In genomic region chr11:120514541-120515121, GRCh38 we compare ENCODE assay signal across 20 cellular contexts. TPM values are rescaled to one million over a fixed set of nuclear protein-coding genes. Genes with fewer than 3 reads are reported as not detected.
DNase-seq lines count a peak whose midpoint lies in the region; ATAC-seq and TF ChIP-seq lines count a peak whose summit lies in the region.
"Had no signal": no experiment of that assay in that cellular context is flagged by ENCODE, and none has a peak within 500 bp of the region (broad histone marks: within the 10 kb centered on the region; RNA-seq: fewer than 3 reads in every experiment).

No MANE protein-coding gene starts in this region.

- no peak overlapping the region for H3K4me2 ChIP-seq in neural progenitor cell

- H3K27me3 ChIP-seq in neural progenitor cell, result peaks cover 36% of the 10 kb centered on the region

- no peak for TF ChIP-seq CTCF in neural progenitor cell (IDR thresholded peaks at IDR 0.05)

- no peak for ATAC-seq in HG03565 (IDR thresholded peaks at IDR 0.05; ENCODE audit: unreplicated experiment)
- ATAC-seq in GM21786 (IDR thresholded peaks at IDR 0.05; ENCODE audit: unreplicated experiment), result no peak

- DNase-seq in activated effector memory CD4-positive, alpha-beta T cell treated with anti-CD3 and anti-CD28 coated beads, Interleukin-2, amount 50 U/mL, for 16 hours, result peak; percentile 47
- DNase-seq in activated effector memory CD4-positive, alpha-beta T cell treated with Interleukin-2 at 50 U/mL for 16 hours, result no peak
- DNase-seq in neural progenitor cell (ENCODE audit: low spot score), result no peak
- no peak for DNase-seq in substantia nigra (lab: John Stamatoyannopoulos, UW)
- DNase-seq in NCI-H1436 (lab: John Stamatoyannopoulos, UW), result no peak
- DNase-seq: AML-193, DMS79 treated with DMSO at 0.1 percent for 48 hours, H9, MM.1S, NCI-H1105, NCI-H1694, NCI-H2081 treated with DMSO at 0.1 percent for 48 hours, NCI-H446 treated with DMSO at 0.1 percent for 48 hours, NCI-H69 had no signal

- no peaks in the 10 kb centered on the region for H3F3A ChIP-seq in neural progenitor cell (ENCODE audit: low read depth)

- no peak overlapping the region for H3K4me3 Mint-ChIP-seq in neural progenitor cell

- H3K4me3 ChIP-seq in neural progenitor cell, result no peak overlapping the region
- H3K4me3 ChIP-seq: Peyer's patch had no signal

- no peaks in the 10 kb centered on the region for H3K36me3 Mint-ChIP-seq in neural progenitor cell

- peaks cover 26% of the 10 kb centered on the region for H3K4me1 Mint-ChIP-seq in neural progenitor cell

- no peaks in the 10 kb centered on the region for H4K20me1 ChIP-seq in neural progenitor cell (ENCODE audit: low read depth)

- H3K27me3 Mint-ChIP-seq in neural progenitor cell (ENCODE audit: insufficient read depth, low read depth), result peaks cover 34% of the 10 kb centered on the region

- peak overlapping the region; percentile 3 for H3K27ac ChIP-seq in cingulate gyrus (ENCODE audit: low read depth, low read length)
- no peak overlapping the region for H3K27ac ChIP-seq in neural progenitor cell
- H3K27ac ChIP-seq in substantia nigra (ENCODE audit: low read depth, low read length, poor library complexity, severe bottlenecking), result peak overlapping the region; percentile 74
- H3K27ac ChIP-seq: 22Rv1, C4-2B, Peyer's patch had no signal

- peaks cover 14% of the 10 kb centered on the region for H3K4me1 ChIP-seq in neural progenitor cell

- H2AFZ ChIP-seq in neural progenitor cell (replicated peaks), result no peak overlapping the region

- H3K27ac Mint-ChIP-seq in neural progenitor cell, result peak overlapping the region; percentile 38

- no peaks in the 10 kb centered on the region for H3K9me3 ChIP-seq in neural progenitor cell (ENCODE audit: low read depth)
- H3K9me3 ChIP-seq: Peyer's patch had no signal

- no peaks in the 10 kb centered on the region for H3K79me2 ChIP-seq in neural progenitor cell (ENCODE audit: low read depth)

- no peak overlapping the region for H3K9ac ChIP-seq in neural progenitor cell

- H3K9me3 Mint-ChIP-seq in neural progenitor cell, result no peaks in the 10 kb centered on the region
- H3K9me3 Mint-ChIP-seq: H9 had no signal

- no peaks in the 10 kb centered on the region for H3K36me3 ChIP-seq in neural progenitor cell
- H3K36me3 ChIP-seq: Peyer's patch had no signal

RNA-seq across cellular contexts. Expression of gene GRIK4, which starts 3.1 kb away (rescaled TPM):
- 0.36 and 0.68 TPM in 2 replicates for total RNA-seq in neural progenitor cell (ENCODE audit: low replicate concordance)
